Comparison of ENCODE assay signal across 15 cellular contexts in genomic region chr3:23968467-23969184, GRCh38. TPM values are rescaled to one million over a fixed set of nuclear protein-coding genes. Genes with fewer than 3 reads are reported as not detected.
DNase-seq lines count a peak whose midpoint lies in the region; ATAC-seq and TF ChIP-seq lines count a peak whose summit lies in the region.
"Had no signal": no experiment of that assay in that cellular context is flagged by ENCODE, and none has a peak within 500 bp of the region (broad histone marks: within the 10 kb centered on the region; RNA-seq: fewer than 3 reads in every experiment).

No MANE protein-coding gene starts in this region.

- no peak for TF ChIP-seq CTCF in foreskin fibroblast (IDR thresholded peaks at IDR 0.05; ENCODE audit: low read depth, low read length)

- peak overlapping the region; percentile 65 for H3K27ac Mint-ChIP-seq in activated T-helper 17 cell treated with anti-CD3 and anti-CD28 coated beads, Interleukin-2, amount 50 U/mL, for 72 hours
- H3K27ac Mint-ChIP-seq: activated T-cell treated with anti-CD3 and anti-CD28 coated beads, Interleukin-2, amount 50 U/mL, for 24 hours had no signal

- H3K4me3 Mint-ChIP-seq in activated T-helper 17 cell treated with anti-CD3 and anti-CD28 coated beads, Interleukin-2, amount 50 U/mL, for 72 hours = no peak overlapping the region
- H3K4me3 Mint-ChIP-seq: activated T-cell treated with anti-CD3 and anti-CD28 coated beads, Interleukin-2, amount 50 U/mL, for 24 hours had no signal

- peaks cover 84% of the 10 kb centered on the region for H3K36me3 Mint-ChIP-seq in activated T-helper 17 cell treated with anti-CD3 and anti-CD28 coated beads, Interleukin-2, amount 50 U/mL, for 72 hours (ENCODE audit: low read depth)

- H3K27me3 Mint-ChIP-seq in activated T-helper 17 cell treated with anti-CD3 and anti-CD28 coated beads, Interleukin-2, amount 50 U/mL, for 72 hours = no peaks in the 10 kb centered on the region
- H3K27me3 Mint-ChIP-seq: activated T-cell treated with anti-CD3 and anti-CD28 coated beads, Interleukin-2, amount 50 U/mL, for 24 hours had no signal

- H3K9me3 Mint-ChIP-seq in activated T-helper 17 cell treated with anti-CD3 and anti-CD28 coated beads, Interleukin-2, amount 50 U/mL, for 72 hours = no peaks in the 10 kb centered on the region
- H3K9me3 Mint-ChIP-seq: activated T-cell treated with anti-CD3 and anti-CD28 coated beads, Interleukin-2, amount 50 U/mL, for 24 hours had no signal

- H3K4me1 Mint-ChIP-seq in activated T-helper 17 cell treated with anti-CD3 and anti-CD28 coated beads, Interleukin-2, amount 50 U/mL, for 72 hours = peaks cover 19% of the 10 kb centered on the region

- DNase-seq in AG20443 (ENCODE audit: low spot score) = peak; percentile 19
- peak; percentile 72 for DNase-seq in HT1080 (ENCODE audit: low read depth)
- peak; percentile 69 to 76 for DNase-seq in foreskin fibroblast
- DNase-seq in inferior parietal cortex (ENCODE audit: extremely low spot score) = no peak
- DNase-seq: activated T-cell treated with anti-CD3 and anti-CD28 coated beads, Interleukin-2, amount 50 U/mL, for 24 hours; anterior cingulate cortex; heart left ventricle; NCI-H2029 treated with DMSO at 0.1 percent for 48 hours; stimulated activated CD4-positive, alpha-beta T cell treated with anti-CD3 and anti-CD28 coated beads, Interleukin-4, amount 100 ng/mL, for 4 hours; stimulated activated naive CD4-positive, alpha-beta T cell treated with Interleukin-2 at 50 U/mL for 16 hours had no signal

- no peak overlapping the region for H3K4me3 ChIP-seq in foreskin fibroblast (ENCODE audit: low read depth in 1 of 2, low read length in 2 of 2)
- H3K4me3 ChIP-seq: heart left ventricle had no signal

- no peak for ATAC-seq in activated T-helper 17 cell treated with anti-CD3 and anti-CD28 coated beads, Interleukin-2, amount 50 U/mL, for 72 hours (replicated peaks)
- ATAC-seq in HG03159 (IDR thresholded peaks at IDR 0.05; ENCODE audit: unreplicated experiment) (no peak), HG03565 (IDR thresholded peaks at IDR 0.05; ENCODE audit: unreplicated experiment) (no peak), GM18873 (IDR thresholded peaks at IDR 0.05; ENCODE audit: low FRiP score, unreplicated experiment) (no peak)
- ATAC-seq: heart left ventricle, right cardiac atrium had no signal

RNA-seq across cellular contexts. Expression of gene NR1D2, which starts 23.5 kb away (rescaled TPM):
- total RNA-seq in HT1080 (2014; rRNA removed; shearing (Covaris generic)) = 29.6 and 46.4 TPM in 2 replicates
- 31.0 and 44.0 TPM in 2 replicates for polyA plus RNA-seq in HT1080 (2015; cell fraction: cytosol; rRNA removed)
- 26.8 and 28.7 TPM in 2 replicates for polyA plus RNA-seq in HT1080 (2015; cell fraction: nucleus; rRNA removed)
- total RNA-seq in activated T-helper 17 cell treated with anti-CD3 and anti-CD28 coated beads, Interleukin-2, amount 50 U/mL, for 72 hours = 10 to 100 TPM; 10.6 to 15.9 TPM

RNA-seq across cellular contexts. Expression of gene RPL15, which starts 51.7 kb away (rescaled TPM):
- total RNA-seq in HT1080 (2014; rRNA removed; shearing (Covaris generic)) = 2,510 and 2,511 TPM in 2 replicates
- polyA plus RNA-seq in HT1080 (2015; cell fraction: cytosol; rRNA removed) = 2,575 and 4,354 TPM in 2 replicates
- polyA plus RNA-seq in HT1080 (2015; cell fraction: nucleus; rRNA removed) = 1,618 and 1,721 TPM in 2 replicates
- 1,000 to 10,000 TPM; 2,157 to 2,530 TPM for total RNA-seq in activated T-helper 17 cell treated with anti-CD3 and anti-CD28 coated beads, Interleukin-2, amount 50 U/mL, for 72 hours

RNA-seq across cellular contexts. Expression of gene NKIRAS1, which starts 51.8 kb away (rescaled TPM):
- 24.1 and 25.0 TPM in 2 replicates for total RNA-seq in HT1080 (2014; rRNA removed; shearing (Covaris generic))
- polyA plus RNA-seq in HT1080 (2015; cell fraction: cytosol; rRNA removed) = 19.0 and 20.3 TPM in 2 replicates
- polyA plus RNA-seq in HT1080 (2015; cell fraction: nucleus; rRNA removed) = 19.1 and 19.4 TPM in 2 replicates
- total RNA-seq in activated T-helper 17 cell treated with anti-CD3 and anti-CD28 coated beads, Interleukin-2, amount 50 U/mL, for 72 hours = 1 to 10 TPM; 5.1 to 6.2 TPM
